25 cellular contexts compared by ENCODE assay signal in genomic region chr2:224162122-224162521, GRCh38.
A peak's percentile ranks its signal among the peaks of the same experiment; 100 is the strongest.
DNase-seq lines count a peak whose midpoint lies in the region; ATAC-seq, FAIRE-seq and TF ChIP-seq lines count a peak whose summit lies in the region.
"Had no signal": no experiment of that assay in that cellular context is flagged by ENCODE, and none has a peak within 500 bp of the region (broad histone marks: within the 10 kb centered on the region; RNA-seq: fewer than 3 reads in every experiment).

No MANE protein-coding gene starts in this region.

- no peak overlapping the region for H3K9ac ChIP-seq in HepG2 (ENCODE audit: insufficient read depth, low read depth, low read length)
- peak overlapping the region; percentile 19 for H3K9ac ChIP-seq in astrocyte (ENCODE audit: low read length)

- no peak for TF ChIP-seq POLR2A in HepG2 (IDR thresholded peaks at IDR 0.05; ENCODE audit: insufficient read depth in 1 of 2, low read depth in 2 of 2, low read length in 2 of 2)
- TF ChIP-seq POLR2A in right lobe of liver (IDR thresholded peaks at IDR 0.05): no peak

- no peak for TF ChIP-seq RAD21 in HepG2 (CRISPR knock-in tag; IDR thresholded peaks at IDR 0.05)

- H3K9me2 ChIP-seq in PC-9 (ENCODE audit: insufficient read depth): no peaks in the 10 kb centered on the region

- TF ChIP-seq EP300 in HepG2 (IDR thresholded peaks at IDR 0.05; ENCODE audit: low read depth in 2 of 2, low read length in 2 of 2) (no peak), HepG2 (CRISPR knock-in tag; IDR thresholded peaks at IDR 0.05; ENCODE audit: borderline replicate concordance) (no peak)

- CTCF ChIA-PET in HepG2 (lab: Yijun Ruan, JAX; ENCODE audit: low intra/inter-chr PET ratio, low total read pairs): no interaction called here
- CTCF ChIA-PET in PC-9 (lab: Charles Lee): no interaction called here

- no peaks in the 10 kb centered on the region for H3K36me3 Mint-ChIP-seq in astrocyte (ENCODE audit: low read depth, unreplicated experiment)
- H3K36me3 Mint-ChIP-seq: activated naive CD8-positive, alpha-beta T cell treated with anti-CD3 and anti-CD28 coated beads for 36 hours; CD4-positive, alpha-beta memory T cell; naive thymus-derived CD4-positive, alpha-beta T cell; WTC11 had no signal

- intact Hi-C loops in HepG2 (cut with micrococcal nuclease; ENCODE audit: unreplicated experiment) (no loop called here), right lobe of liver (cut with DNase I) (no loop called here), aorta (cut with DNase I) (loop anchor here in 1 of 2 donors (5.0 kb wide), 1 partner anchor 60 kb away; no protein-coding TSS in a partner anchor), PC-9 (cut with micrococcal nuclease; ENCODE audit: unreplicated experiment) (no loop called here)

- H3F3A ChIP-seq in PC-9 (ENCODE audit: insufficient read depth, low read depth): 0 out of 2 replicates have a peak, but pooled peaks cover 9% of the 10 kb centered on the region

- ATAC-seq in HepG2 (no peak), right lobe of liver (no peak), aorta (ENCODE audit: low FRiP score) (no peak), GM21717 (IDR thresholded peaks at IDR 0.05; ENCODE audit: unreplicated experiment) (no peak)
- ATAC-seq: activated CD8-positive, alpha-beta T cell treated with anti-CD3 and anti-CD28 coated beads, Interleukin-2, amount 10 ng/mL, durations not matched to agents 7 days and 5 days; lower lobe of right lung; naive thymus-derived CD4-positive, alpha-beta T cell; WTC11 had no signal

- H3K27me3 Mint-ChIP-seq in astrocyte (ENCODE audit: low read depth, unreplicated experiment): peaks cover 4% of the 10 kb centered on the region

- FAIRE-seq in HepG2 (lab: Jason Lieb, UNC): no peak
- peak; percentile 99 for FAIRE-seq in astrocyte (lab: Jason Lieb, UNC)
- FAIRE-seq: A204.1 had no signal

- H3K4me1 Mint-ChIP-seq in astrocyte (ENCODE audit: low read depth, unreplicated experiment): peaks cover 14% of the 10 kb centered on the region
- H3K4me1 Mint-ChIP-seq: activated naive CD8-positive, alpha-beta T cell treated with anti-CD3 and anti-CD28 coated beads for 36 hours; CD4-positive, alpha-beta memory T cell; WTC11 had no signal

- DNase-seq in HepG2 (ENCODE audit: low spot score) (no peak), right lobe of liver (no peak), astrocyte (ENCODE audit: low read depth) (peak; percentile 83), hepatic stellate cell (ENCODE audit: low spot score) (peak; percentile 36), aorta (no peak), PC-9 (no peak)
- no peak for DNase-seq in stimulated activated naive CD4-positive, alpha-beta T cell (lab: John Stamatoyannopoulos, UW)
- DNase-seq: activated CD8-positive, alpha-beta T cell treated with anti-CD3 and anti-CD28 coated beads, Interleukin-2, amount 10 ng/mL, durations not matched to agents 7 days and 5 days; activated naive CD8-positive, alpha-beta T cell treated with anti-CD3 and anti-CD28 coated beads for 36 hours; CD4-positive, alpha-beta memory T cell; cerebellar nuclear complex; DND-41; lower lobe of right lung; naive thymus-derived CD4-positive, alpha-beta T cell; NCI-H1694; NCI-H510A; SHP77 treated with DMSO at 0.1 percent for 48 hours; stimulated activated CD4-positive, alpha-beta T cell treated with anti-CD3 and anti-CD28 coated beads, Interleukin-15, amount 100 ng/mL, for 24 hours; T-helper 2 cell; upper lobe of left lung had no signal

- H2AFZ ChIP-seq in HepG2 (ENCODE audit: low read length) (no peak overlapping the region), astrocyte (ENCODE audit: low read depth, low read length) (no peak overlapping the region), PC-9 (no peak overlapping the region)

- no peaks in the 10 kb centered on the region for H3K79me2 ChIP-seq in HepG2 (ENCODE audit: insufficient read depth, low read length)
- no peaks in the 10 kb centered on the region for H3K79me2 ChIP-seq in astrocyte (ENCODE audit: insufficient read depth, low read length)
- H3K79me2 ChIP-seq in PC-9 (ENCODE audit: low read depth): no peaks in the 10 kb centered on the region

- no peak overlapping the region for H3K4me2 ChIP-seq in HepG2 (ENCODE audit: low read depth, low read length)
- H3K4me2 ChIP-seq in astrocyte (ENCODE audit: low read length): peak overlapping the region; percentile 66
- H3K4me2 ChIP-seq in PC-9: no peak overlapping the region

- H3K36me3 ChIP-seq in HepG2 (replicated peaks in 1 of 2; ENCODE audit: control insufficient read depth in 1 of 2, insufficient read depth in 2 of 2, low read length in 2 of 2) (no peaks in the 10 kb centered on the region), right lobe of liver (no peaks in the 10 kb centered on the region), astrocyte (ENCODE audit: insufficient read depth, low read length) (no peaks in the 10 kb centered on the region), aorta (ENCODE audit: control insufficient read depth in 1 of 2, insufficient read depth in 2 of 2, low read length in 1 of 2) (no peaks in the 10 kb centered on the region), PC-9 (ENCODE audit: low read depth) (no peaks in the 10 kb centered on the region)
- H3K36me3 ChIP-seq: lower lobe of right lung, prostate gland, upper lobe of left lung had no signal

- peaks cover 3% of the 10 kb centered on the region for H3K9me3 Mint-ChIP-seq in astrocyte (ENCODE audit: unreplicated experiment)
- H3K9me3 Mint-ChIP-seq: WTC11 had no signal

- H3K27me3 ChIP-seq in HepG2 (ENCODE audit: control insufficient read depth in 1 of 2, insufficient read depth in 2 of 2, low read length in 2 of 2) (peaks cover 0 to 31% of the 10 kb centered on the region in 2 experiments; a peak in 4 of 5 replicates), right lobe of liver (no peaks in the 10 kb centered on the region), astrocyte (ENCODE audit: insufficient read depth, low read length) (no peaks in the 10 kb centered on the region), aorta (ENCODE audit: control insufficient read depth in 1 of 2, insufficient read depth in 2 of 2, low read length in 1 of 2) (no peaks in the 10 kb centered on the region), PC-9 (ENCODE audit: insufficient read depth, low read depth) (no peaks in the 10 kb centered on the region)
- H3K27me3 ChIP-seq: upper lobe of left lung had no signal

- in situ Hi-C loops in HepG2 (cut with HindIII; ENCODE audit: extremely low pct_ligation_motif_present, low pct_unique_long_range_greater_than_20kb): no loop called here

- H3K4me1 ChIP-seq in HepG2 (ENCODE audit: insufficient read depth, low read length) (no peaks in the 10 kb centered on the region), right lobe of liver (no peaks in the 10 kb centered on the region), astrocyte (ENCODE audit: insufficient read depth, low read length) (peaks cover 48% of the 10 kb centered on the region), aorta (ENCODE audit: control insufficient read depth in 1 of 2, insufficient read depth in 2 of 2, low read length in 2 of 2) (no peaks in the 10 kb centered on the region), PC-9 (replicated peaks; ENCODE audit: insufficient read depth) (peaks cover 11% of the 10 kb centered on the region)
- H3K4me1 ChIP-seq: lower lobe of right lung, prostate gland, upper lobe of left lung had no signal

- no peaks in the 10 kb centered on the region for H4K20me1 ChIP-seq in HepG2 (ENCODE audit: insufficient read depth, low read length)
- H4K20me1 ChIP-seq in astrocyte (ENCODE audit: insufficient read depth, low read length): no peaks in the 10 kb centered on the region
- H4K20me1 ChIP-seq in PC-9 (ENCODE audit: insufficient read depth): no peaks in the 10 kb centered on the region

- POLR2A ChIA-PET in HepG2 (lab: Yijun Ruan, JAX): no interaction called here
- POLR2A ChIA-PET in PC-9 (lab: Charles Lee; ENCODE audit: unreplicated experiment): interaction anchor here (0.7 kb wide), 1 partner anchor 27 kb away, joined by 4 read pairs; no protein-coding TSS in a partner anchor

- TF ChIP-seq CTCF in HepG2 (CRISPR knock-in tag; IDR thresholded peaks at IDR 0.05): no peak
- TF ChIP-seq CTCF in right lobe of liver (IDR thresholded peaks at IDR 0.05): no peak
- TF ChIP-seq CTCF in astrocyte (IDR thresholded peaks at IDR 0.05; ENCODE audit: insufficient read depth, low read depth, low read length): no peak
- no peak for TF ChIP-seq CTCF in PC-9 (conservative IDR thresholded peaks at IDR 0.05)

- H3K4me3 ChIP-seq in HepG2 (replicated peaks in 1 of 3; ENCODE audit: insufficient read depth in 1 of 3, low read depth in 2 of 3, low read length in 3 of 3) (no peak overlapping the region), right lobe of liver (no peak overlapping the region), astrocyte (ENCODE audit: insufficient read depth, low read depth, low read length) (no peak overlapping the region), aorta (ENCODE audit: low read length in 2 of 2) (no peak overlapping the region), PC-9 (no peak overlapping the region)
- H3K4me3 ChIP-seq: lower lobe of right lung, prostate gland, upper lobe of left lung had no signal

- H3K4me3 Mint-ChIP-seq in astrocyte (ENCODE audit: unreplicated experiment): no peak overlapping the region
- H3K4me3 Mint-ChIP-seq: activated CD8-positive, alpha-beta T cell treated with anti-CD3 and anti-CD28 coated beads, Interleukin-2, amount 10 ng/mL, durations not matched to agents 7 days and 5 days; activated naive CD8-positive, alpha-beta T cell treated with anti-CD3 and anti-CD28 coated beads for 36 hours; CD4-positive, alpha-beta memory T cell; naive thymus-derived CD4-positive, alpha-beta T cell; stimulated activated naive CD8-positive, alpha-beta T cell treated with anti-CD3 and anti-CD28 coated beads, Interleukin-15, Interleukin-2, amounts not matched to agents 100 ng/mL and 50 ng/mL, for 24 hours; WTC11 had no signal

- BruUV-seq in HepG2 (replicated peaks; lab: Mats Ljungman, UMichigan) (no TSS peak), PC-9 (replicated peaks; lab: Mats Ljungman, UMichigan) (no TSS peak)

- peak overlapping the region; percentile 83 for H3K27ac Mint-ChIP-seq in astrocyte (ENCODE audit: unreplicated experiment)
- H3K27ac Mint-ChIP-seq: activated CD8-positive, alpha-beta T cell treated with anti-CD3 and anti-CD28 coated beads, Interleukin-2, amount 10 ng/mL, durations not matched to agents 7 days and 5 days; activated naive CD8-positive, alpha-beta T cell treated with anti-CD3 and anti-CD28 coated beads for 36 hours; CD4-positive, alpha-beta memory T cell; naive thymus-derived CD4-positive, alpha-beta T cell; stimulated activated naive CD8-positive, alpha-beta T cell treated with anti-CD3 and anti-CD28 coated beads, Interleukin-15, Interleukin-2, amounts not matched to agents 100 ng/mL and 50 ng/mL, for 24 hours; WTC11 had no signal

- WGBS in HepG2 (ENCODE audit: low lambda C conversion rate): 30% methylated on average over 2 of the region's 2 CpGs
- WGBS in right lobe of liver (ENCODE audit: insufficient coverage, low coverage, low lambda C conversion rate, missing lambda C conversion rate): 75% methylated on average over 2 of the region's 2 CpGs
- WGBS in aorta, 2 donors: 96 to 98% methylated on average over 2 of the region's 2 CpGs

- H3K27ac ChIP-seq in HepG2 (ENCODE audit: extremely low read length, insufficient read depth, low read length): no peak overlapping the region
- no peak overlapping the region for H3K27ac ChIP-seq in right lobe of liver
- H3K27ac ChIP-seq in astrocyte (ENCODE audit: low read depth, low read length): peak overlapping the region; percentile 69
- H3K27ac ChIP-seq in aorta (ENCODE audit: low read depth in 1 of 2, low read length in 2 of 2): no peak overlapping the region
- no peak overlapping the region for H3K27ac ChIP-seq in PC-9
- H3K27ac ChIP-seq: lower lobe of right lung, prostate gland, upper lobe of left lung had no signal

- H3K9me3 ChIP-seq in HepG2 (ENCODE audit: low read length): no peaks in the 10 kb centered on the region
- no peaks in the 10 kb centered on the region for H3K9me3 ChIP-seq in right lobe of liver
- H3K9me3 ChIP-seq in astrocyte (ENCODE audit: insufficient read depth, low read depth, low read length): no peaks in the 10 kb centered on the region
- no peaks in the 10 kb centered on the region for H3K9me3 ChIP-seq in aorta (ENCODE audit: control insufficient read depth, low read length)
- 0 out of 2 replicates have a peak, but pooled peaks cover 6% of the 10 kb centered on the region for H3K9me3 ChIP-seq in PC-9 (ENCODE audit: insufficient read depth, low read depth)
- H3K9me3 ChIP-seq: lower lobe of right lung, prostate gland, upper lobe of left lung had no signal

Comparison
In these comparisons a context has a peak if more than half of its experiments do, and no peak if none do; other contexts are left out.
1. DNase-seq: peak in astrocyte (single experiment) and hepatic stellate cell (single experiment); none in HepG2 (single experiment), right lobe of liver (0 of 3), aorta (0 of 2), PC-9 (0 of 2) and stimulated activated naive CD4-positive, alpha-beta T cell (0 of 6).